In genomic region chr3:54196330-54196975, GRCh38 we compare ENCODE assay signal across 17 cellular contexts.
DNase-seq lines count a peak whose midpoint lies in the region; ATAC-seq and TF ChIP-seq lines count a peak whose summit lies in the region.
"Had no signal": no experiment of that assay in that cellular context is flagged by ENCODE, and none has a peak within 500 bp of the region (broad histone marks: within the 10 kb centered on the region; RNA-seq: fewer than 3 reads in every experiment).

No MANE protein-coding gene starts in this region.

- H3K27me3 ChIP-seq in neural cell (ENCODE audit: insufficient read depth, low read depth, low read length), result no peaks in the 10 kb centered on the region
- H3K27me3 ChIP-seq: BE2C, BLaER1 had no signal

- no peaks in the 10 kb centered on the region for H3K79me2 ChIP-seq in neural cell (replicated peaks; ENCODE audit: insufficient read depth, low read length)

- no peaks in the 10 kb centered on the region for H3F3A ChIP-seq in neural cell (ENCODE audit: insufficient read depth, low read length, poor library complexity, severe bottlenecking)

- peak overlapping the region; percentile 45 for H3K4me2 ChIP-seq in neural cell (ENCODE audit: low read length)
- H3K4me2 ChIP-seq: BLaER1 had no signal

- peak overlapping the region; percentile 69 for H3K27ac ChIP-seq in caudate nucleus (ENCODE audit: low read depth, low read length)
- H3K27ac ChIP-seq in neural cell (ENCODE audit: low read length), result peak overlapping the region; percentile 83
- H3K27ac ChIP-seq: BLaER1 had no signal

- no peak for ATAC-seq in HG03039 (IDR thresholded peaks at IDR 0.05; ENCODE audit: unreplicated experiment)
- no peak for ATAC-seq in GM18861 (IDR thresholded peaks at IDR 0.05; ENCODE audit: unreplicated experiment)
- ATAC-seq: CD8-positive, alpha-beta T cell had no signal

- no peaks in the 10 kb centered on the region for H3K36me3 ChIP-seq in neural cell (ENCODE audit: insufficient read depth, low read length)
- H3K36me3 ChIP-seq: BE2C, BLaER1 had no signal

- no peak for TF ChIP-seq CTCF in neural cell (IDR thresholded peaks at IDR 0.05; ENCODE audit: poor library complexity, severe bottlenecking)

- H2AFZ ChIP-seq in neural cell (ENCODE audit: low read depth, low read length), result no peak overlapping the region

- H3K9ac ChIP-seq in neural cell (ENCODE audit: low read length), result peak overlapping the region; percentile 41
- H3K9ac ChIP-seq: BLaER1 had no signal

- H3K9me3 ChIP-seq in neural cell (ENCODE audit: low read length), result no peaks in the 10 kb centered on the region
- H3K9me3 ChIP-seq: BE2C, BLaER1, Caco-2 had no signal

- peak; percentile 18 for DNase-seq in NCI-H526 treated with DMSO at 0.1 percent for 48 hours (lab: John Stamatoyannopoulos, UW)
- DNase-seq in caudate nucleus (lab: John Stamatoyannopoulos, UW), result peak in 12 of 61 donors; percentile 14 to 66 (median 33)
- no peak for DNase-seq in Kasumi-1 (lab: John Stamatoyannopoulos, UW)
- DNase-seq: 8988T; ACHN; BE2C; C1 segment of cervical spinal cord; Caco-2; Calu3; CD4-positive, CD25-positive, alpha-beta regulatory T cell; CD8-positive, alpha-beta T cell; DMS79 treated with DMSO at 0.1 percent for 48 hours; GF-D8 had no signal

- TF ChIP-seq RAD21 in neural cell (conservative IDR thresholded peaks at IDR 0.05), result no peak

- peak overlapping the region; percentile 20 for H3K4me3 ChIP-seq in neural cell (ENCODE audit: low read length)
- H3K4me3 ChIP-seq: BLaER1 had no signal

- TF ChIP-seq EP300 in neural cell (conservative IDR thresholded peaks at IDR 0.05; ENCODE audit: poor library complexity, severe bottlenecking), result peak; percentile 80

- no peaks in the 10 kb centered on the region for H3K9me2 ChIP-seq in neural cell (ENCODE audit: insufficient read depth, low read length)

- no peaks in the 10 kb centered on the region for H4K20me1 ChIP-seq in neural cell (ENCODE audit: insufficient read depth)
- H4K20me1 ChIP-seq: BLaER1 had no signal

TF ChIP-seq in neural cell, 6 proteins besides CTCF, POLR2A, EP300 and RAD21:
- TF ChIP-seq REST (IDR thresholded peaks at IDR 0.05; ENCODE audit: borderline replicate concordance) (peak; percentile 67), EZH2 (IDR thresholded peaks at IDR 0.05; ENCODE audit: borderline replicate concordance, insufficient read depth, low read length, poor library complexity, severe bottlenecking) (no peak)
TF ChIP-seq in neural cell: peak in this region for 1.
